In the genomic region with DNA sequence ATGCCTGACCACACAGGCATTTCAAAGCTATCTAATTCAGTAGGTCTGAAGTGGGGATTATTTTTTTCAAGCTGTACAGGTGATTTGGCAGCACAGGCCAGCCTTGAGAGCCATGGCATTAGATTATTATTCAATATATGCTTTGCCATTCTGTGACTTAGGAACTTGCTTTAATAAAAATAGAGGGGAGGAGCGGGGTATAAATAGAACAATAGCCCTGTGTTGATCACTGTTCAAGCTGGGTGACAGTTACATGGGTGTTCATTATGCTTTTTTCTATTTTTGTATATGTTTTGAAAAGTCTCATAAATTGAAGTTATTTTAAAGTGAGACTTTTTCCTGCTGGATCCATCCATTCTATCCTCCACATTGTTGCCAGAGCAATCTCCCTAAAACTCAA, we compare ENCODE assay signal across 27 cellular contexts.
"Had no signal": no experiment of that assay in that cellular context is flagged by ENCODE, and none has a peak within 500 bp of the region (broad histone marks: within the 10 kb centered on the region; RNA-seq: fewer than 3 reads in every experiment).

No MANE protein-coding gene starts in this region.

- H3K9me3 Mint-ChIP-seq: activated T-helper 2 cell treated with anti-CD3 and anti-CD28 coated beads, Interferon-gamma antibody, Interleukin-2, Interleukin-4, amounts not matched to agents 10 μg/mL and 5 μg/mL and 100 μg/mL, durations not matched to agents 14 hours and 24 hours and 36 hours; dendritic cell treated with granulocyte-macrophage colony-stimulating factor and Interleukin-4, amounts not matched to agents 40 ng/mL and 50 ng/mL, for 4 days; immature natural killer cell; stimulated activated memory B cell treated with anti-CD40 and anti-IgM and Interleukin-4, amounts not matched to agents 10 μg/mL and 1 μg/mL and 100 μg/mL, for 72 hours had no signal

- H3K27ac Mint-ChIP-seq: activated naive CD8-positive, alpha-beta T cell; activated T-helper 2 cell treated with anti-CD3 and anti-CD28 coated beads, Interferon-gamma antibody, Interleukin-2, Interleukin-4, amounts not matched to agents 10 μg/mL and 5 μg/mL and 100 μg/mL, durations not matched to agents 14 hours and 24 hours and 36 hours; dendritic cell treated with granulocyte-macrophage colony-stimulating factor and Interleukin-4, amounts not matched to agents 40 ng/mL and 50 ng/mL, for 4 days; endodermal cell; nephron progenitor cell; progenitor cell of endocrine pancreas; stimulated activated memory B cell treated with anti-CD40 and anti-IgM and Interleukin-4, amounts not matched to agents 10 μg/mL and 1 μg/mL and 100 μg/mL, for 72 hours had no signal

- H3K4me1 ChIP-seq: foreskin keratinocyte had no signal

- H3K4me1 Mint-ChIP-seq: nephron progenitor cell had no signal

- H3K36me3 Mint-ChIP-seq: immature natural killer cell had no signal

- H3K27me3 ChIP-seq: esophagus muscularis mucosa, foreskin keratinocyte, heart left ventricle, neutrophil, tibial nerve had no signal

- H3K27me3 Mint-ChIP-seq: activated naive CD8-positive, alpha-beta T cell; dendritic cell treated with granulocyte-macrophage colony-stimulating factor and Interleukin-4, amounts not matched to agents 40 ng/mL and 50 ng/mL, for 4 days; progenitor cell of endocrine pancreas; stimulated activated memory B cell treated with anti-CD40 and anti-IgM and Interleukin-4, amounts not matched to agents 10 μg/mL and 1 μg/mL and 100 μg/mL, for 72 hours had no signal

- ATAC-seq: foreskin keratinocyte; sciatic nerve; SK-N-SH treated with all-trans-retinoic acid at 6 μM for 48 hours; stimulated activated memory B cell treated with anti-CD40 and anti-IgM and Interleukin-4, amounts not matched to agents 10 μg/mL and 1 μg/mL and 100 μg/mL, for 72 hours had no signal

- H3K36me3 ChIP-seq: neutrophil had no signal

- DNase-seq: activated CD4-positive, alpha-beta T cell treated with anti-CD3 and anti-CD28 coated beads for 1 hour; activated CD4-positive, alpha-beta T cell treated with anti-CD3 and anti-CD28 coated beads, Interleukin-2, amount 50 U/mL, for 1 hour; amniotic stem cell; central memory CD4-positive, alpha-beta T cell; endodermal cell; foreskin keratinocyte; heart left ventricle; hypothalamus; immature natural killer cell; kidney; nephron progenitor cell; stimulated activated CD4-positive, alpha-beta T cell treated with anti-CD3 and anti-CD28 coated beads, Interleukin-1b, Interleukin-23, amount 100 ng/mL, for 48 hours; stimulated activated CD4-positive, alpha-beta T cell treated with anti-CD3 and anti-CD28 coated beads, Interleukin-4, amount 100 ng/mL, for 4 hours; stimulated activated CD8-positive, alpha-beta memory T cell treated with anti-CD3 and anti-CD28 coated beads, Interleukin-4, amount 100 ng/mL, for 48 hours; T-helper 2 cell had no signal

- H3K27ac ChIP-seq: esophagus muscularis mucosa, foreskin keratinocyte, neutrophil, skin epidermis, tibial nerve had no signal

- H3K4me3 ChIP-seq: esophagus muscularis mucosa, heart left ventricle, lung, skin epidermis, tibial nerve had no signal

- H3K4me3 Mint-ChIP-seq: activated naive CD8-positive, alpha-beta T cell; dendritic cell treated with granulocyte-macrophage colony-stimulating factor and Interleukin-4, amounts not matched to agents 40 ng/mL and 50 ng/mL, for 4 days; endodermal cell; immature natural killer cell; nephron progenitor cell; stimulated activated memory B cell treated with anti-CD40 and anti-IgM and Interleukin-4, amounts not matched to agents 10 μg/mL and 1 μg/mL and 100 μg/mL, for 72 hours had no signal

- H3K9me3 ChIP-seq: esophagus muscularis mucosa, heart left ventricle, neutrophil, tibial nerve had no signal
